ENCODE assay signal across 18 cellular contexts in genomic region chr15:85137507-85138175, GRCh38.
A peak's percentile ranks its signal among the peaks of the same experiment; 100 is the strongest.
DNase-seq lines count a peak whose midpoint lies in the region; ATAC-seq, FAIRE-seq and TF ChIP-seq lines count a peak whose summit lies in the region.
"Had no signal": no experiment of that assay in that cellular context is flagged by ENCODE, and none has a peak within 500 bp of the region (broad histone marks: within the 10 kb centered on the region; RNA-seq: fewer than 3 reads in every experiment).

No MANE protein-coding gene starts in this region.

- POLR2A ChIA-PET in IMR-90 (lab: Charles Lee; ENCODE audit: unreplicated experiment): no interaction called here

- no peak overlapping the region for H3K4me2 ChIP-seq in IMR-90 (ENCODE audit: low read depth, low read length)
- H3K4me2 ChIP-seq: BLaER1 treated with 17β-estradiol and CSF1 and Interleukin-3, amounts not matched to agents 10 nM and 100 nM had no signal

- CTCF ChIA-PET in IMR-90 (lab: Yijun Ruan, JAX): no interaction called here

- intact Hi-C loops in IMR-90 (cut with micrococcal nuclease): no loop called here
- intact Hi-C loops in pancreas (cut with DNase I): no loop called here

- H3K36me3 ChIP-seq in IMR-90 (ENCODE audit: control insufficient read depth, insufficient read depth, low read length) (peaks cover 33% of the 10 kb centered on the region), SJCRH30 (peaks cover 14% of the 10 kb centered on the region), pancreas (peaks cover 6 to 34% (median 6%) of the 10 kb centered on the region in 3 donors), gastroesophageal sphincter (peaks cover 0 to 81% of the 10 kb centered on the region in 2 donors)

- H3K9me3 ChIP-seq in IMR-90 (ENCODE audit: control insufficient read depth, insufficient read depth, low read length) (no peaks in the 10 kb centered on the region), SJCRH30 (replicated peaks) (no peaks in the 10 kb centered on the region), pancreas (no peaks in the 10 kb centered on the region), gastroesophageal sphincter (no peaks in the 10 kb centered on the region)
- H3K9me3 ChIP-seq: HAP-1, heart left ventricle, thyroid gland had no signal

- in situ Hi-C loops in IMR-90 (cut with MboI; ENCODE audit: low sequenced_read_pairs): no loop called here

- H4K91ac ChIP-seq in IMR-90 (ENCODE audit: insufficient read depth, low read depth, low read length): no peak overlapping the region

- no peak overlapping the region for H3K56ac ChIP-seq in IMR-90 (ENCODE audit: extremely low read depth, insufficient read depth, low read length)

- H2AK9ac ChIP-seq in IMR-90 (replicated peaks; ENCODE audit: low read depth, low read length, poor library complexity): no peak overlapping the region

- no peak overlapping the region for H3K14ac ChIP-seq in IMR-90 (replicated peaks; ENCODE audit: low read depth, low read length)

- no peak overlapping the region for H2AFZ ChIP-seq in IMR-90 (replicated peaks; ENCODE audit: low read length, poor library complexity)

- dilution Hi-C loops in IMR-90 (cut with HindIII; ENCODE audit: low sequenced_read_pairs, unreplicated experiment): no loop called here

- TF ChIP-seq POLR2A in IMR-90 (IDR thresholded peaks at IDR 0.05; ENCODE audit: low read depth, low read length) (no peak), gastroesophageal sphincter (IDR thresholded peaks at IDR 0.05) (no peak)

- no peak for FAIRE-seq in pancreas (lab: Jason Lieb, UNC)

- no TSS peak for BruUV-seq in IMR-90 (replicated peaks; lab: Mats Ljungman, UMichigan)

- no peak for TF ChIP-seq RAD21 in IMR-90 (IDR thresholded peaks at IDR 0.05; ENCODE audit: low read length)

- 60% methylated on average over 3 of the region's 11 CpGs; no CpG with 5 or more reads in 1 of the 2 experiments for whole genome bisulfite sequencing in IMR-90 (ENCODE audit: extremely low coverage in 2 of 2, insufficient read length in 1 of 2), 2 experiments
- WGBS in pancreas, 2 donors: 77 to 84% methylated on average over 11 of the region's 11 CpGs
- 9 to 67% methylated on average over 1 to 4 of the region's 11 CpGs for WGBS in gastroesophageal sphincter (ENCODE audit: low coverage in 1 of 2), 2 donors

- H3K4me3 ChIP-seq in IMR-90 (ENCODE audit: insufficient read depth, low read depth, low read length): no peak overlapping the region
- no peak overlapping the region for H3K4me3 ChIP-seq in SJCRH30
- no peak overlapping the region for H3K4me3 ChIP-seq in pancreas
- no peak overlapping the region for H3K4me3 ChIP-seq in gastroesophageal sphincter
- H3K4me3 ChIP-seq: BLaER1 treated with 17β-estradiol and CSF1 and Interleukin-3, amounts not matched to agents 10 nM and 100 nM; HAP-1; heart left ventricle; thyroid gland had no signal

- H3K23ac ChIP-seq in IMR-90 (ENCODE audit: low read depth, low read length): no peak overlapping the region

- H3K27ac ChIP-seq in IMR-90 (ENCODE audit: insufficient read depth, low read length) (no peak overlapping the region), SJCRH30 (no peak overlapping the region), pancreas (no peak overlapping the region), gastroesophageal sphincter (no peak overlapping the region)
- H3K27ac ChIP-seq: BLaER1 treated with 17β-estradiol and CSF1 and Interleukin-3, amounts not matched to agents 10 nM and 100 nM; heart left ventricle; thyroid gland had no signal

- H3K18ac ChIP-seq in IMR-90 (ENCODE audit: low read depth, low read length): no peak overlapping the region

- H2BK5ac ChIP-seq in IMR-90 (ENCODE audit: low read depth, low read length, poor library complexity, severe bottlenecking): no peak overlapping the region

- ATAC-seq in IMR-90 (ENCODE audit: low read depth) (peak; percentile 74), pancreas (peak in 3 of 4 donors; percentile 29 to 79 (median 76)), GM19455 (IDR thresholded peaks at IDR 0.05; ENCODE audit: unreplicated experiment) (no peak), gastroesophageal sphincter (no peak)
- ATAC-seq: heart left ventricle had no signal

- H2AK5ac ChIP-seq in IMR-90 (ENCODE audit: low read depth, low read length): no peak overlapping the region

- H4K20me1 ChIP-seq in IMR-90 (ENCODE audit: insufficient read depth, low read length): no peaks in the 10 kb centered on the region
- H4K20me1 ChIP-seq: BLaER1 treated with 17β-estradiol and CSF1 and Interleukin-3, amounts not matched to agents 10 nM and 100 nM had no signal

- H4K8ac ChIP-seq in IMR-90 (ENCODE audit: low read depth in 2 of 2, low read length in 2 of 2): no peak overlapping the region

- TF ChIP-seq EP300 in gastroesophageal sphincter (IDR thresholded peaks at IDR 0.05): no peak

- no peak overlapping the region for H3K9ac ChIP-seq in IMR-90 (ENCODE audit: low read depth, low read length)
- H3K9ac ChIP-seq: BLaER1 treated with 17β-estradiol and CSF1 and Interleukin-3, amounts not matched to agents 10 nM and 100 nM had no signal

- H3K4me1 ChIP-seq in IMR-90 (ENCODE audit: control insufficient read depth, insufficient read depth, low read length) (peaks cover 14% of the 10 kb centered on the region), SJCRH30 (no peaks in the 10 kb centered on the region; the same call in 1 of the 2 replicates), pancreas (no peaks in the 10 kb centered on the region), gastroesophageal sphincter (no peaks in the 10 kb centered on the region)
- H3K4me1 ChIP-seq: HAP-1, thyroid gland had no signal

- H3K79me1 ChIP-seq in IMR-90 (ENCODE audit: low read depth in 1 of 2, low read length in 2 of 2): peaks cover under 1 to 5% of the 10 kb centered on the region in 2 experiments; a peak in 2 of 4 replicates

- no peak overlapping the region for H2BK20ac ChIP-seq in IMR-90 (ENCODE audit: low read depth, low read length)

- peaks cover 2% of the 10 kb centered on the region for H3K9me1 ChIP-seq in IMR-90 (ENCODE audit: insufficient read depth, low read length)

- TF ChIP-seq CTCF in IMR-90 (conservative IDR thresholded peaks at IDR 0.05; ENCODE audit: low read depth, low read length) (no peak), pancreas (IDR thresholded peaks at IDR 0.05) (no peak), gastroesophageal sphincter (IDR thresholded peaks at IDR 0.05) (no peak)

- H2BK120ac ChIP-seq in IMR-90 (ENCODE audit: low read depth, low read length): no peak overlapping the region

- no peak overlapping the region for H3K4ac ChIP-seq in IMR-90 (ENCODE audit: low read depth, low read length)

- H2BK15ac ChIP-seq in IMR-90 (ENCODE audit: low read depth, low read length): no peak overlapping the region

- DNase-seq in IMR-90 (peak; percentile 6), NCI-H2107 treated with DMSO at 0.1 percent for 48 hours (lab: John Stamatoyannopoulos, UW; ENCODE audit: unreplicated experiment) (peak; percentile 82), SJCRH30 (peak; percentile 30 to 33), pancreas (no peak), SKM-1 (lab: John Stamatoyannopoulos, UW; ENCODE audit: unreplicated experiment) (no peak)
- DNase-seq: activated CD4-positive, alpha-beta T cell treated with anti-CD3 and anti-CD28 coated beads for 4 hours; activated naive CD4-positive, alpha-beta T cell treated with anti-CD3 and anti-CD28 coated beads for 36 hours; cortex of kidney; EL; erythroblast; heart left ventricle; nucleus accumbens; stimulated activated CD4-positive, alpha-beta T cell treated with anti-CD3 and anti-CD28 coated beads, Interleukin-4, amount 100 ng/mL, for 24 hours; thyroid gland had no signal

- H3K27me3 ChIP-seq in IMR-90 (ENCODE audit: control insufficient read depth, insufficient read depth, low read length) (no peaks in the 10 kb centered on the region), SJCRH30 (no peaks in the 10 kb centered on the region), pancreas (no peaks in the 10 kb centered on the region), gastroesophageal sphincter (no peaks in the 10 kb centered on the region)
- H3K27me3 ChIP-seq: BLaER1 treated with 17β-estradiol and CSF1 and Interleukin-3, amounts not matched to agents 10 nM and 100 nM; heart left ventricle; thyroid gland had no signal

- H4K5ac ChIP-seq in IMR-90 (ENCODE audit: low read depth, low read length): no peak overlapping the region

TF ChIP-seq in IMR-90, 13 proteins besides CTCF, POLR2A, EP300 and RAD21:
- TF ChIP-seq NFE2L2 (IDR thresholded peaks at IDR 0.05; ENCODE audit: low read depth, low read length): no peak
- no peak for TF ChIP-seq FOS (IDR thresholded peaks at IDR 0.05; ENCODE audit: low read depth, low read length)
- TF ChIP-seq SMC3 (IDR thresholded peaks at IDR 0.05; ENCODE audit: low read depth, low read length): no peak
- TF ChIP-seq RFX5 (IDR thresholded peaks at IDR 0.05; ENCODE audit: low read depth, low read length): no peak
- no peak for TF ChIP-seq CEBPB (IDR thresholded peaks at IDR 0.05; ENCODE audit: low read depth, low read length)
- no peak for TF ChIP-seq ELK1 (IDR thresholded peaks at IDR 0.05; ENCODE audit: borderline replicate concordance, low read depth, low read length)
- no peak for TF ChIP-seq CHD1 (IDR thresholded peaks at IDR 0.05; ENCODE audit: low read depth, low read length)
- no peak for TF ChIP-seq MAZ (IDR thresholded peaks at IDR 0.05; ENCODE audit: borderline replicate concordance, low read depth, low read length)
- no peak for TF ChIP-seq MAFK (IDR thresholded peaks at IDR 0.05; ENCODE audit: low read depth, low read length)
- TF ChIP-seq RCOR1 (IDR thresholded peaks at IDR 0.05; ENCODE audit: insufficient replicate concordance, low read length): no peak
- no peak for TF ChIP-seq USF2 (IDR thresholded peaks at IDR 0.05; ENCODE audit: low read depth, low read length)
- no peak for TF ChIP-seq MXI1 (IDR thresholded peaks at IDR 0.05; ENCODE audit: borderline replicate concordance, low read depth, low read length)
- no peak for TF ChIP-seq BHLHE40 (IDR thresholded peaks at IDR 0.05; ENCODE audit: low read depth, low read length)

Comparison
In these comparisons a context has a peak if more than half of its experiments do, and no peak if none do; other contexts are left out.
1. ATAC-seq: peak in IMR-90 (single experiment) and pancreas (3 of 4); none in GM19455 (single experiment) and gastroesophageal sphincter (single experiment).
2. DNase-seq: peak in IMR-90 (single experiment), NCI-H2107 treated with DMSO at 0.1 percent for 48 hours (single experiment) and SJCRH30 (2 of 2); none in pancreas (0 of 6) and SKM-1 (single experiment).